In genomic region chr2:158191076-158191566, GRCh38 we compare ENCODE assay signal across 1 cellular context.
TF ChIP-seq lines count a peak whose summit lies in the region.

No MANE protein-coding gene starts in this region.

TF ChIP-seq in HepG2, 621 proteins besides CTCF, POLR2A, EP300 and RAD21 (continued from another document and continues in another):
- TF ChIP-seq, protein P1, sequence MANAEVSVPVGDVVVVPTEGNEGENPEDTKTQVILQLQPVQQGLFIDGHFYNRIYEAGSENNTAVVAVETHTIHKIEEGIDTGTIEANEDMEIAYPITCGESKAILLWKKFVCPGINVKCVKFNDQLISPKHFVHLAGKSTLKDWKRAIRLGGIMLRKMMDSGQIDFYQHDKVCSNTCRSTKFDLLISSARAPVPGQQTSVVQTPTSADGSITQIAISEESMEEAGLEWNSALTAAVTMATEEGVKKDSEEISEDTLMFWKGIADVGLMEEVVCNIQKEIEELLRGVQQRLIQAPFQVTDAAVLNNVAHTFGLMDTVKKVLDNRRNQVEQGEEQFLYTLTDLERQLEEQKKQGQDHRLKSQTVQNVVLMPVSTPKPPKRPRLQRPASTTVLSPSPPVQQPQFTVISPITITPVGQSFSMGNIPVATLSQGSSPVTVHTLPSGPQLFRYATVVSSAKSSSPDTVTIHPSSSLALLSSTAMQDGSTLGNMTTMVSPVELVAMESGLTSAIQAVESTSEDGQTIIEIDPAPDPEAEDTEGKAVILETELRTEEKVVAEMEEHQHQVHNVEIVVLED (CRISPR knock-in tag; IDR thresholded peaks at IDR 0.05; ENCODE audit: borderline replicate concordance): no peak
- TF ChIP-seq NCOA1 (CRISPR knock-in tag; IDR thresholded peaks at IDR 0.05) (no peak), ZNF792 (CRISPR knock-in tag; IDR thresholded peaks at IDR 0.05) (no peak; the same call in 1 of the 2 replicates), KDM6A (CRISPR knock-in tag; IDR thresholded peaks at IDR 0.05; ENCODE audit: low read depth) (peak; percentile 72), TOE1 (CRISPR knock-in tag; IDR thresholded peaks at IDR 0.05) (no peak), GATA4 (IDR thresholded peaks at IDR 0.05; ENCODE audit: borderline replicate concordance, low read depth) (peak; percentile 87), KLF9 (CRISPR knock-in tag; IDR thresholded peaks at IDR 0.05; ENCODE audit: low read depth) (no peak), SP140L (CRISPR knock-in tag; IDR thresholded peaks at IDR 0.05; ENCODE audit: borderline replicate concordance) (no peak), ATM (IDR thresholded peaks at IDR 0.05; ENCODE audit: borderline replicate concordance) (no peak), NRL (CRISPR knock-in tag; IDR thresholded peaks at IDR 0.05; ENCODE audit: borderline replicate concordance) (no peak), NFKBIZ (CRISPR knock-in tag; IDR thresholded peaks at IDR 0.05) (peak; percentile 64; the same call in 1 of the 2 replicates), ZNF383 (CRISPR knock-in tag; IDR thresholded peaks at IDR 0.05; ENCODE audit: borderline replicate concordance) (no peak), ZNF563 (CRISPR knock-in tag; IDR thresholded peaks at IDR 0.05) (no peak), PCBP1 (IDR thresholded peaks at IDR 0.05; ENCODE audit: borderline replicate concordance, low read depth, low read length) (no peak), HNRNPH1 (optimal IDR thresholded peaks at IDR 0.05; ENCODE audit: low read depth, low read length) (no peak), YEATS4 (CRISPR knock-in tag; IDR thresholded peaks at IDR 0.05; ENCODE audit: borderline replicate concordance) (peak; percentile 29; the same call in 1 of the 2 replicates), SCMH1 (CRISPR knock-in tag; IDR thresholded peaks at IDR 0.05; ENCODE audit: borderline replicate concordance) (no peak), ZNF230 (CRISPR knock-in tag; IDR thresholded peaks at IDR 0.05) (no peak), ZNF280D (CRISPR knock-in tag; IDR thresholded peaks at IDR 0.05) (no peak), CEBPG (CRISPR knock-in tag; IDR thresholded peaks at IDR 0.05) (peak; percentile 54), ZNF772 (CRISPR knock-in tag; IDR thresholded peaks at IDR 0.05) (no peak), ZNF605 (CRISPR knock-in tag; IDR thresholded peaks at IDR 0.05) (no peak), ARNT2 (CRISPR knock-in tag; IDR thresholded peaks at IDR 0.05; ENCODE audit: low read depth) (peak; percentile 35; the same call in 1 of the 2 replicates), ZSCAN20 (CRISPR knock-in tag; IDR thresholded peaks at IDR 0.05; ENCODE audit: borderline replicate concordance) (no peak), MNT (IDR thresholded peaks at IDR 0.05) (no peak), CENPX (CRISPR knock-in tag; IDR thresholded peaks at IDR 0.05) (no peak), ZNF546 (CRISPR knock-in tag; conservative IDR thresholded peaks at IDR 0.05) (no peak), ZNF777 (CRISPR knock-in tag; IDR thresholded peaks at IDR 0.05) (no peak), PITX1 (CRISPR knock-in tag; IDR thresholded peaks at IDR 0.05) (0 out of 2 replicates have a peak, but pooled peaks have one; percentile 31), MAX (IDR thresholded peaks at IDR 0.05) (0 out of 2 replicates have a peak, but pooled peaks have one; percentile 25), ELF4 (CRISPR knock-in tag; IDR thresholded peaks at IDR 0.05; ENCODE audit: borderline replicate concordance) (no peak), PHF21A (CRISPR knock-in tag; IDR thresholded peaks at IDR 0.05) (peak; percentile 64; the same call in 1 of the 2 replicates), DNMT1 (CRISPR knock-in tag; IDR thresholded peaks at IDR 0.05) (no peak), MXD4 (CRISPR knock-in tag; IDR thresholded peaks at IDR 0.05) (no peak), MEIS1 (CRISPR knock-in tag; IDR thresholded peaks at IDR 0.05; ENCODE audit: borderline replicate concordance) (no peak), BRD4 (CRISPR knock-in tag; IDR thresholded peaks at IDR 0.05) (no peak), GRHL1 (CRISPR knock-in tag; conservative IDR thresholded peaks at IDR 0.05) (no peak), ZNF530 (CRISPR knock-in tag; IDR thresholded peaks at IDR 0.05; ENCODE audit: low read depth) (no peak)
- TF ChIP-seq, protein P2, sequence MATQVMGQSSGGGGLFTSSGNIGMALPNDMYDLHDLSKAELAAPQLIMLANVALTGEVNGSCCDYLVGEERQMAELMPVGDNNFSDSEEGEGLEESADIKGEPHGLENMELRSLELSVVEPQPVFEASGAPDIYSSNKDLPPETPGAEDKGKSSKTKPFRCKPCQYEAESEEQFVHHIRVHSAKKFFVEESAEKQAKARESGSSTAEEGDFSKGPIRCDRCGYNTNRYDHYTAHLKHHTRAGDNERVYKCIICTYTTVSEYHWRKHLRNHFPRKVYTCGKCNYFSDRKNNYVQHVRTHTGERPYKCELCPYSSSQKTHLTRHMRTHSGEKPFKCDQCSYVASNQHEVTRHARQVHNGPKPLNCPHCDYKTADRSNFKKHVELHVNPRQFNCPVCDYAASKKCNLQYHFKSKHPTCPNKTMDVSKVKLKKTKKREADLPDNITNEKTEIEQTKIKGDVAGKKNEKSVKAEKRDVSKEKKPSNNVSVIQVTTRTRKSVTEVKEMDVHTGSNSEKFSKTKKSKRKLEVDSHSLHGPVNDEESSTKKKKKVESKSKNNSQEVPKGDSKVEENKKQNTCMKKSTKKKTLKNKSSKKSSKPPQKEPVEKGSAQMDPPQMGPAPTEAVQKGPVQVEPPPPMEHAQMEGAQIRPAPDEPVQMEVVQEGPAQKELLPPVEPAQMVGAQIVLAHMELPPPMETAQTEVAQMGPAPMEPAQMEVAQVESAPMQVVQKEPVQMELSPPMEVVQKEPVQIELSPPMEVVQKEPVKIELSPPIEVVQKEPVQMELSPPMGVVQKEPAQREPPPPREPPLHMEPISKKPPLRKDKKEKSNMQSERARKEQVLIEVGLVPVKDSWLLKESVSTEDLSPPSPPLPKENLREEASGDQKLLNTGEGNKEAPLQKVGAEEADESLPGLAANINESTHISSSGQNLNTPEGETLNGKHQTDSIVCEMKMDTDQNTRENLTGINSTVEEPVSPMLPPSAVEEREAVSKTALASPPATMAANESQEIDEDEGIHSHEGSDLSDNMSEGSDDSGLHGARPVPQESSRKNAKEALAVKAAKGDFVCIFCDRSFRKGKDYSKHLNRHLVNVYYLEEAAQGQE (IDR thresholded peaks at IDR 0.05; ENCODE audit: borderline replicate concordance in 1 of 2, low read depth in 1 of 2, low read length in 2 of 2): no peak
- TF ChIP-seq, protein P3, sequence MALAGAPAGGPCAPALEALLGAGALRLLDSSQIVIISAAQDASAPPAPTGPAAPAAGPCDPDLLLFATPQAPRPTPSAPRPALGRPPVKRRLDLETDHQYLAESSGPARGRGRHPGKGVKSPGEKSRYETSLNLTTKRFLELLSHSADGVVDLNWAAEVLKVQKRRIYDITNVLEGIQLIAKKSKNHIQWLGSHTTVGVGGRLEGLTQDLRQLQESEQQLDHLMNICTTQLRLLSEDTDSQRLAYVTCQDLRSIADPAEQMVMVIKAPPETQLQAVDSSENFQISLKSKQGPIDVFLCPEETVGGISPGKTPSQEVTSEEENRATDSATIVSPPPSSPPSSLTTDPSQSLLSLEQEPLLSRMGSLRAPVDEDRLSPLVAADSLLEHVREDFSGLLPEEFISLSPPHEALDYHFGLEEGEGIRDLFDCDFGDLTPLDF (CRISPR knock-in tag; IDR thresholded peaks at IDR 0.05): no peak
- TF ChIP-seq, protein P4, sequence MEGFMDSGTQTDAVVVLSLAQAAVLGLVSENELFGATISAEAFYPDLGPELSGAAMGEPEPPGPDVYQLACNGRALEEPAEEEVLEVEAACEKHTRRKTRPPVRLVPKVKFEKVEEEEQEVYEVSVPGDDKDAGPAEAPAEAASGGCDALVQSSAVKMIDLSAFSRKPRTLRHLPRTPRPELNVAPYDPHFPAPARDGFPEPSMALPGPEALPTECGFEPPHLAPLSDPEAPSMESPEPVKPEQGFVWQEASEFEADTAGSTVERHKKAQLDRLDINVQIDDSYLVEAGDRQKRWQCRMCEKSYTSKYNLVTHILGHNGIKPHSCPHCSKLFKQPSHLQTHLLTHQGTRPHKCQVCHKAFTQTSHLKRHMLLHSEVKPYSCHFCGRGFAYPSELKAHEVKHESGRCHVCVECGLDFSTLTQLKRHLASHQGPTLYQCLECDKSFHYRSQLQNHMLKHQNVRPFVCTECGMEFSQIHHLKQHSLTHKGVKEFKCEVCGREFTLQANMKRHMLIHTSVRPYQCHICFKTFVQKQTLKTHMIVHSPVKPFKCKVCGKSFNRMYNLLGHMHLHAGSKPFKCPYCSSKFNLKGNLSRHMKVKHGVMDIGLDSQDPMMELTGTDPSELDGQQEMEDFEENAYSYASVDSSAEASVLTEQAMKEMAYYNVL (CRISPR knock-in tag; IDR thresholded peaks at IDR 0.05; ENCODE audit: borderline replicate concordance): peak; percentile 81; the same call in 1 of the 2 replicates
- TF ChIP-seq, protein P5, sequence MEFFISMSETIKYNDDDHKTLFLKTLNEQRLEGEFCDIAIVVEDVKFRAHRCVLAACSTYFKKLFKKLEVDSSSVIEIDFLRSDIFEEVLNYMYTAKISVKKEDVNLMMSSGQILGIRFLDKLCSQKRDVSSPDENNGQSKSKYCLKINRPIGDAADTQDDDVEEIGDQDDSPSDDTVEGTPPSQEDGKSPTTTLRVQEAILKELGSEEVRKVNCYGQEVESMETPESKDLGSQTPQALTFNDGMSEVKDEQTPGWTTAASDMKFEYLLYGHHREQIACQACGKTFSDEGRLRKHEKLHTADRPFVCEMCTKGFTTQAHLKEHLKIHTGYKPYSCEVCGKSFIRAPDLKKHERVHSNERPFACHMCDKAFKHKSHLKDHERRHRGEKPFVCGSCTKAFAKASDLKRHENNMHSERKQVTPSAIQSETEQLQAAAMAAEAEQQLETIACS (CRISPR knock-in tag; IDR thresholded peaks at IDR 0.05): no peak
- TF ChIP-seq, protein P6, sequence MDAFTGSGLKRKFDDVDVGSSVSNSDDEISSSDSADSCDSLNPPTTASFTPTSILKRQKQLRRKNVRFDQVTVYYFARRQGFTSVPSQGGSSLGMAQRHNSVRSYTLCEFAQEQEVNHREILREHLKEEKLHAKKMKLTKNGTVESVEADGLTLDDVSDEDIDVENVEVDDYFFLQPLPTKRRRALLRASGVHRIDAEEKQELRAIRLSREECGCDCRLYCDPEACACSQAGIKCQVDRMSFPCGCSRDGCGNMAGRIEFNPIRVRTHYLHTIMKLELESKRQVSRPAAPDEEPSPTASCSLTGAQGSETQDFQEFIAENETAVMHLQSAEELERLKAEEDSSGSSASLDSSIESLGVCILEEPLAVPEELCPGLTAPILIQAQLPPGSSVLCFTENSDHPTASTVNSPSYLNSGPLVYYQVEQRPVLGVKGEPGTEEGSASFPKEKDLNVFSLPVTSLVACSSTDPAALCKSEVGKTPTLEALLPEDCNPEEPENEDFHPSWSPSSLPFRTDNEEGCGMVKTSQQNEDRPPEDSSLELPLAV (CRISPR knock-in tag; conservative IDR thresholded peaks at IDR 0.05; ENCODE audit: low read depth): no peak
- TF ChIP-seq, protein P7, sequence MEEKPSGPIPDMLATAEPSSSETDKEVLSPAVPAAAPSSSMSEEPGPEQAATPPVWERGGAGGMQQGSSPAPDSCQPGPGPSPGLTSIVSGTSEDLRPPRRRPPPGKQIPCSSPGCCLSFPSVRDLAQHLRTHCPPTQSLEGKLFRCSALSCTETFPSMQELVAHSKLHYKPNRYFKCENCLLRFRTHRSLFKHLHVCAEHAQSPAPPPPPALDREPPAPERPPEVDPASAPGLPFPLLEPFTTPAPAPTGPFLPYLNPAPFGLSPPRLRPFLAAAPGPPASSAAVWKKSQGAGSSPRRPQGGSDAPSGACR (CRISPR knock-in tag; IDR thresholded peaks at IDR 0.05): no peak
